ENCODE assay signal across 28 cellular contexts in the genomic region with DNA sequence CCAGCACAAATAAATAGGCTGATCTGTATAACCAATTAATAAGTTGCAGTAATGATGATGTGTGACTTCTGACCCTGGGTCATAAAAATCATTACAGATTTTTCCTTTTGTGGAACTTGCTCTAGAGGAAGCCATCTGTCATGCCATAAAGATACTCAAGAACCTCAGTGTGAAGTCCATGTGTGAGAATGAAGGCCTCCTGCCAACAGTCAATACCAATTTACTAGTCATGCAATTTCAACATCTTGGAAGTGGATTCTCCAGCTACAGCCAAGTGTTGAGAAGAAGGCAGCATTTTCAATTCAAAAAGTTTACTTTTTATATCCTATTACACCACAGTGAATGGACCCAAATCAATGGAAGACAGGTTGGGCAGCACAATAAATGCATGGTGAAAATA.
"Had no signal": no experiment of that assay in that cellular context is flagged by ENCODE, and none has a peak within 500 bp of the region (broad histone marks: within the 10 kb centered on the region; RNA-seq: fewer than 3 reads in every experiment).

No MANE protein-coding gene starts in this region.

- H3K9me3 Mint-ChIP-seq: nephron, neural crest cell had no signal

- H3K36me3 Mint-ChIP-seq: immature natural killer cell; naive thymus-derived CD8-positive, alpha-beta T cell; stimulated activated effector memory CD8-positive, alpha-beta T cell treated with anti-CD3 and anti-CD28 coated beads, Interleukin-12 subunit alpha, Interleukin-12 subunit beta, amount 100 ng/mL, for 72 hours had no signal

- ATAC-seq: left colon; left lung; lower lobe of right lung; naive thymus-derived CD8-positive, alpha-beta T cell; pancreas; right cardiac atrium; sciatic nerve; stimulated activated effector memory CD8-positive, alpha-beta T cell treated with anti-CD3 and anti-CD28 coated beads, Interleukin-12 subunit alpha, Interleukin-12 subunit beta, amount 100 ng/mL, for 72 hours; upper lobe of right lung had no signal

- H3K36me3 ChIP-seq: left lung, lower lobe of right lung, pancreas, prostate gland, spleen, suprapubic skin, thoracic aorta, tibial artery, upper lobe of right lung had no signal

- H3K27me3 ChIP-seq: left lung, pancreas, spleen, suprapubic skin, tibial artery, upper lobe of right lung had no signal

- H3K4me1 Mint-ChIP-seq: immature natural killer cell; naive thymus-derived CD8-positive, alpha-beta T cell; nephron; neural crest cell; stimulated activated effector memory CD8-positive, alpha-beta T cell treated with anti-CD3 and anti-CD28 coated beads, Interleukin-12 subunit alpha, Interleukin-12 subunit beta, amount 100 ng/mL, for 72 hours had no signal

- H3K27ac ChIP-seq: left lung, lower lobe of right lung, pancreas, prostate gland, skin epidermis, spleen, suprapubic skin, thoracic aorta, tibial artery, upper lobe of right lung had no signal

- H3K9me3 ChIP-seq: left lung, lower lobe of right lung, pancreas, prostate gland, suprapubic skin, thoracic aorta, tibial artery, upper lobe of right lung had no signal

- H3K4me1 ChIP-seq: left lung, lower lobe of right lung, pancreas, prostate gland, spleen, suprapubic skin, tibial artery, upper lobe of right lung had no signal

- H3K4me3 Mint-ChIP-seq: immature natural killer cell; naive thymus-derived CD8-positive, alpha-beta T cell; nephron; neural crest cell; stimulated activated effector memory CD8-positive, alpha-beta T cell treated with anti-CD3 and anti-CD28 coated beads, Interleukin-12 subunit alpha, Interleukin-12 subunit beta, amount 100 ng/mL, for 72 hours; stimulated activated naive CD8-positive, alpha-beta T cell treated with anti-CD3 and anti-CD28 coated beads, Interleukin-15, Interleukin-2, amounts not matched to agents 100 ng/mL and 50 ng/mL, for 24 hours had no signal

- H3K27ac Mint-ChIP-seq: immature natural killer cell; naive thymus-derived CD8-positive, alpha-beta T cell; nephron; stimulated activated effector memory CD8-positive, alpha-beta T cell treated with anti-CD3 and anti-CD28 coated beads, Interleukin-12 subunit alpha, Interleukin-12 subunit beta, amount 100 ng/mL, for 72 hours; stimulated activated naive CD8-positive, alpha-beta T cell treated with anti-CD3 and anti-CD28 coated beads, Interleukin-15, Interleukin-2, amounts not matched to agents 100 ng/mL and 50 ng/mL, for 24 hours had no signal

- DNase-seq: immature natural killer cell; kidney; left colon; left lung; lower lobe of right lung; mammary epithelial cell; mesenchymal stem cell; naive thymus-derived CD8-positive, alpha-beta T cell; nucleus accumbens; pancreas; posterior cingulate gyrus; retina; right cardiac atrium; spleen; stimulated activated CD4-positive, alpha-beta T cell treated with anti-CD3 and anti-CD28 coated beads, Interleukin-4, amount 100 ng/mL, for 24 hours; stimulated activated naive CD4-positive, alpha-beta T cell; tibial artery; trophoblast cell; upper lobe of right lung had no signal

- H3K4me3 ChIP-seq: left lung, lower lobe of right lung, pancreas, prostate gland, skin epidermis, spleen, suprapubic skin, thoracic aorta, tibial artery, upper lobe of right lung had no signal

- H3K27me3 Mint-ChIP-seq: naive thymus-derived CD8-positive, alpha-beta T cell; stimulated activated naive CD8-positive, alpha-beta T cell treated with anti-CD3 and anti-CD28 coated beads, Interleukin-15, Interleukin-2, amounts not matched to agents 100 ng/mL and 50 ng/mL, for 24 hours had no signal
